1 cellular context compared by ENCODE assay signal in genomic region chr15:56031836-56032235, GRCh38.
TF ChIP-seq lines count a peak whose summit lies in the region.

No MANE protein-coding gene starts in this region.

TF ChIP-seq in HepG2, 621 proteins besides CTCF, POLR2A, EP300 and RAD21:
- TF ChIP-seq, protein P1, sequence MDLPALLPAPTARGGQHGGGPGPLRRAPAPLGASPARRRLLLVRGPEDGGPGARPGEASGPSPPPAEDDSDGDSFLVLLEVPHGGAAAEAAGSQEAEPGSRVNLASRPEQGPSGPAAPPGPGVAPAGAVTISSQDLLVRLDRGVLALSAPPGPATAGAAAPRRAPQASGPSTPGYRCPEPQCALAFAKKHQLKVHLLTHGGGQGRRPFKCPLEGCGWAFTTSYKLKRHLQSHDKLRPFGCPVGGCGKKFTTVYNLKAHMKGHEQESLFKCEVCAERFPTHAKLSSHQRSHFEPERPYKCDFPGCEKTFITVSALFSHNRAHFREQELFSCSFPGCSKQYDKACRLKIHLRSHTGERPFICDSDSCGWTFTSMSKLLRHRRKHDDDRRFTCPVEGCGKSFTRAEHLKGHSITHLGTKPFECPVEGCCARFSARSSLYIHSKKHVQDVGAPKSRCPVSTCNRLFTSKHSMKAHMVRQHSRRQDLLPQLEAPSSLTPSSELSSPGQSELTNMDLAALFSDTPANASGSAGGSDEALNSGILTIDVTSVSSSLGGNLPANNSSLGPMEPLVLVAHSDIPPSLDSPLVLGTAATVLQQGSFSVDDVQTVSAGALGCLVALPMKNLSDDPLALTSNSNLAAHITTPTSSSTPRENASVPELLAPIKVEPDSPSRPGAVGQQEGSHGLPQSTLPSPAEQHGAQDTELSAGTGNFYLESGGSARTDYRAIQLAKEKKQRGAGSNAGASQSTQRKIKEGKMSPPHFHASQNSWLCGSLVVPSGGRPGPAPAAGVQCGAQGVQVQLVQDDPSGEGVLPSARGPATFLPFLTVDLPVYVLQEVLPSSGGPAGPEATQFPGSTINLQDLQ (CRISPR knock-in tag; IDR thresholded peaks at IDR 0.05) = no peak
- TF ChIP-seq GATA4 (IDR thresholded peaks at IDR 0.05; ENCODE audit: borderline replicate concordance, low read depth) = no peak
- TF ChIP-seq ARNT2 (CRISPR knock-in tag; IDR thresholded peaks at IDR 0.05; ENCODE audit: low read depth) = no peak
- TF ChIP-seq SMC3 (IDR thresholded peaks at IDR 0.05; ENCODE audit: low read length) = no peak
- no peak for TF ChIP-seq ZNF816 (CRISPR knock-in tag; IDR thresholded peaks at IDR 0.05; ENCODE audit: borderline replicate concordance)
- no peak for TF ChIP-seq PRDM4 (CRISPR knock-in tag; IDR thresholded peaks at IDR 0.05; ENCODE audit: borderline replicate concordance)
- no peak for TF ChIP-seq ZNF33B (CRISPR knock-in tag; IDR thresholded peaks at IDR 0.05)
- no peak for TF ChIP-seq ZNF564 (CRISPR knock-in tag; IDR thresholded peaks at IDR 0.05)
- TF ChIP-seq, protein P2, sequence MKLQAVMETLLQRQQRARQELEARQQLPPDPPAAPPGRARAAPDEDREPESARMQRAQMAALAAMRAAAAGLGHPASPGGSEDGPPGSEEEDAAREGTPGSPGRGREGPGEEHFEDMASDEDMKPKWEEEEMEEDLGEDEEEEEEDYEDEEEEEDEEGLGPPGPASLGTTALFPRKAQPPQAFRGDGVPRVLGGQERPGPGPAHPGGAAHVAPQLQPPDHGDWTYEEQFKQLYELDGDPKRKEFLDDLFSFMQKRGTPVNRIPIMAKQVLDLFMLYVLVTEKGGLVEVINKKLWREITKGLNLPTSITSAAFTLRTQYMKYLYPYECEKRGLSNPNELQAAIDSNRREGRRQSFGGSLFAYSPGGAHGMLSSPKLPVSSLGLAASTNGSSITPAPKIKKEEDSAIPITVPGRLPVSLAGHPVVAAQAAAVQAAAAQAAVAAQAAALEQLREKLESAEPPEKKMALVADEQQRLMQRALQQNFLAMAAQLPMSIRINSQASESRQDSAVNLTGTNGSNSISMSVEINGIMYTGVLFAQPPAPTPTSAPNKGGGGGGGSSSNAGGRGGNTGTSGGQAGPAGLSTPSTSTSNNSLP (IDR thresholded peaks at IDR 0.05; ENCODE audit: low read depth, low read length) = no peak
- TF ChIP-seq GABPA (IDR thresholded peaks at IDR 0.05; ENCODE audit: low read depth, low read length) = no peak
- no peak for TF ChIP-seq GABPA (CRISPR knock-in tag; IDR thresholded peaks at IDR 0.05; ENCODE audit: low read depth)
- no peak for TF ChIP-seq KDM1A (CRISPR knock-in tag; IDR thresholded peaks at IDR 0.05)
- TF ChIP-seq MATR3 (CRISPR knock-in tag; IDR thresholded peaks at IDR 0.05) = no peak
- no peak for TF ChIP-seq ZNF17 (CRISPR knock-in tag; IDR thresholded peaks at IDR 0.05)
- TF ChIP-seq ZNF720 (CRISPR knock-in tag; IDR thresholded peaks at IDR 0.05) = no peak
TF ChIP-seq in HepG2: peak in this region for 0.
